In the genomic region with DNA sequence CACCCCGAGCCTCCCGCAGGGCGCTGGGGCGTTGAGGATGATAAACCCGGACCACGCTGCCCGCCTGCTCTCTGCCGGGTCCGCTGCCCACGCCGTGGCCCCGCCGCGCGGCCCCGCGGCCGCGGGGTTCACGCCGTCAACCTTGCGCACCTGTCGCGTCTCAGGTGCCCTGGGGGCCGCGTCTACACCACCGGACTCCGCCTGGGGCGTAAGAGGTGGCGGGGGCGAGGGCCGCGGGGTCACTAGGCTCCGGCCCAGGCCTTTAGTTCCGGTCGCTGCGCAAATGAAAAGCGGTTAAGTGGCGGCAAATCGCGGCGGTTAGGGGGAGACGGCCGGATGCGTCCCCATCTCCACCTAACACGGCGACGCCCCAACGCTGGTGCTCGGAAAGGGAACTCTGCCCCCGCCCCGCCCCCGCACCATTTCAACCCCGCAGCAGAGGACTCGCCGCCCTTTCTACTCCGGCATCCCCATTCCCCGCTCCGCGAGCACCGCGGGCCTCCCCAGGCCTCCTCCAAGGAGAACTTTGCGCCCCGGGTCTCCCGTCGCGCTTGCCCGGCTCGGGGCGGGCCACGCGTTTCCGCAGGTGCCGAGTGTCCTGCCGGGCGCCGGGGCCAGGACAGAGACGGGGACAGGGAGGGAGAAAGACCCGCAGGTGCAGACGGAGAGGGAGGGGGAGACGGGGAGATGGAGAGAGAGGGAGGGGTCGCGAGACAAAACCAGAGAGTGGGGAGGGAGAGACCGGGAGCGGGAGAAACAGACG, we compare ENCODE assay signal across 2 cellular contexts.
A peak's percentile ranks its signal among the peaks of the same experiment; 100 is the strongest.
TF ChIP-seq lines count a peak whose summit lies in the region.

No MANE protein-coding gene starts in this region.

TF ChIP-seq in IMR-90, 13 proteins besides CTCF, POLR2A, EP300 and RAD21:
- no peak for TF ChIP-seq RCOR1 (IDR thresholded peaks at IDR 0.05; ENCODE audit: insufficient replicate concordance, low read length)
- TF ChIP-seq MAZ (IDR thresholded peaks at IDR 0.05; ENCODE audit: borderline replicate concordance, low read depth, low read length) = no peak
- TF ChIP-seq, protein P1, sequence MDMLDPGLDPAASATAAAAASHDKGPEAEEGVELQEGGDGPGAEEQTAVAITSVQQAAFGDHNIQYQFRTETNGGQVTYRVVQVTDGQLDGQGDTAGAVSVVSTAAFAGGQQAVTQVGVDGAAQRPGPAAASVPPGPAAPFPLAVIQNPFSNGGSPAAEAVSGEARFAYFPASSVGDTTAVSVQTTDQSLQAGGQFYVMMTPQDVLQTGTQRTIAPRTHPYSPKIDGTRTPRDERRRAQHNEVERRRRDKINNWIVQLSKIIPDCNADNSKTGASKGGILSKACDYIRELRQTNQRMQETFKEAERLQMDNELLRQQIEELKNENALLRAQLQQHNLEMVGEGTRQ (IDR thresholded peaks at IDR 0.05; ENCODE audit: low read depth, low read length) = no peak
- no peak for TF ChIP-seq SMC3 (IDR thresholded peaks at IDR 0.05; ENCODE audit: low read depth, low read length)
- no peak for TF ChIP-seq MAFK (IDR thresholded peaks at IDR 0.05; ENCODE audit: low read depth, low read length)
- TF ChIP-seq CEBPB (IDR thresholded peaks at IDR 0.05; ENCODE audit: low read depth, low read length) = no peak

TF ChIP-seq in H1, 55 proteins besides CTCF, POLR2A, EP300 and RAD21:
- TF ChIP-seq FOSL1 (IDR thresholded peaks at IDR 0.05; ENCODE audit: insufficient read depth, low read depth, low read length) (no peak), SUZ12 (IDR thresholded peaks at IDR 0.05; ENCODE audit: low read length) (peak; percentile 96), BCL11A (IDR thresholded peaks at IDR 0.05; ENCODE audit: low read depth in 2 of 2, low read length in 2 of 2) (no peak), CTBP2 (IDR thresholded peaks at IDR 0.05; ENCODE audit: borderline replicate concordance, insufficient read depth, insufficient read length, low read length) (no peak), SRF (IDR thresholded peaks at IDR 0.05; ENCODE audit: low read depth, low read length) (no peak), EGR1 (IDR thresholded peaks at IDR 0.05; ENCODE audit: borderline replicate concordance, low read depth, low read length) (no peak), KDM5A (IDR thresholded peaks at IDR 0.05; ENCODE audit: low read length) (no peak), ATF3 (IDR thresholded peaks at IDR 0.05; ENCODE audit: insufficient read depth, low read depth, low read length) (no peak), RXRA (IDR thresholded peaks at IDR 0.05; ENCODE audit: insufficient read depth, low read depth, low read length) (no peak), KDM4A (IDR thresholded peaks at IDR 0.05; ENCODE audit: low read depth, low read length, severe bottlenecking) (no peak), SIX5 (IDR thresholded peaks at IDR 0.05; ENCODE audit: low read depth, low read length) (no peak), ATF2 (IDR thresholded peaks at IDR 0.05; ENCODE audit: low read length) (no peak), TBP (IDR thresholded peaks at IDR 0.05; ENCODE audit: low read depth, low read length) (no peak), CREB1 (IDR thresholded peaks at IDR 0.05) (no peak), HDAC6 (IDR thresholded peaks at IDR 0.05; ENCODE audit: low read depth, low read length) (no peak), KDM1A (IDR thresholded peaks at IDR 0.05; ENCODE audit: borderline replicate concordance, low read length) (no peak), ZNF274 (IDR thresholded peaks at IDR 0.05; ENCODE audit: borderline replicate concordance, extremely low read depth, low read length) (no peak), CBX5 (IDR thresholded peaks at IDR 0.05; ENCODE audit: low read depth, low read length) (no peak), RNF2 (IDR thresholded peaks at IDR 0.05; ENCODE audit: borderline replicate concordance, low read depth, low read length, missing control alignments, poor library complexity, severe bottlenecking) (peak; percentile 88), TEAD4 (IDR thresholded peaks at IDR 0.05; ENCODE audit: low read depth, low read length) (no peak), BRCA1 (IDR thresholded peaks at IDR 0.05; ENCODE audit: low read depth, low read length) (no peak), TAF7 (optimal IDR thresholded peaks at IDR 0.05; ENCODE audit: borderline replicate concordance, low read depth, low read length) (no peak), CHD2 (IDR thresholded peaks at IDR 0.05; ENCODE audit: low read length) (no peak), SIN3A (conservative IDR thresholded peaks at IDR 0.05 in 1 of 2, IDR thresholded peaks at IDR 0.05 in 1 of 2; ENCODE audit: low read depth in 1 of 2, low read length in 2 of 2) (no peak), TAF1 (IDR thresholded peaks at IDR 0.05; ENCODE audit: low read depth, low read length) (no peak), EZH2 (IDR thresholded peaks at IDR 0.05; ENCODE audit: low read depth, low read length, severe bottlenecking) (peak; percentile 95), SAP30 (IDR thresholded peaks at IDR 0.05; ENCODE audit: insufficient read depth, insufficient replicate concordance, low read length) (no peak), CBX8 (IDR thresholded peaks at IDR 0.05; ENCODE audit: borderline replicate concordance, low read depth, low read length) (0 out of 2 replicates have a peak, but pooled peaks have one; percentile 64), CHD7 (IDR thresholded peaks at IDR 0.05; ENCODE audit: insufficient replicate concordance, low read length) (no peak)
